8 cellular contexts compared by ENCODE assay signal in genomic region chr19:17075035-17075859, GRCh38. TPM values are rescaled to one million over a fixed set of nuclear protein-coding genes. Genes with fewer than 3 reads are reported as not detected.
DNase-seq lines count a peak whose midpoint lies in the region; ATAC-seq and TF ChIP-seq lines count a peak whose summit lies in the region.

TSS of gene HAUS8 (minus strand) at chr19:17075452. CDS start at chr19:17075422, 30 bp downstream.
TSS of gene MYO9B (plus strand) at chr19:17075777. CDS start at chr19:17101718, 25,941 bp downstream.

- peak within 1 kb of the TSS; percentile 47 to 92 (median 74) for H3K4me3 ChIP-seq in heart left ventricle

- intact Hi-C loops in T-helper 1 cell treated with Interleukin-12 subunit alpha and Interleukin-12 subunit beta and Interleukin-4 antibody, amounts not matched to agents 30 ng/mL and 1 ng/mL, for 36 hours (cut with micrococcal nuclease): loop anchor here (1.0 to 5.0 kb wide), 16 partner anchors 8 to 1948 kb away; partner anchors contain the start of genes ABHD8, BABAM1, DDA1 and EPS15L1
- intact Hi-C loops in heart left ventricle (cut with DNase I): loop anchor here in 7 of 10 donors (1.0 to 10.0 kb wide), 8 partner anchors 60 to 190 kb away; partner anchors contain the start of genes OCEL1 (in 2 of the 7), BABAM1 (in 1 of the 7), USE1 (in 1 of the 7) and USHBP1 (in 1 of the 7)

- DNase-seq in GM13977 (ENCODE audit: low spot score) (peak; percentile 99), NCI-H1694 (lab: John Stamatoyannopoulos, UW) (peak; percentile 90), amniotic epithelial cell (ENCODE audit: low read depth) (peak; percentile 99), heart left ventricle (peak; percentile 99 to 100 (median 100)), pons (ENCODE audit: low spot score) (peak; percentile 99), type B pancreatic cell (ENCODE audit: extremely low spot score, unreplicated experiment) (peak; percentile 100)

- peak in 1 of 2 donors; percentile 48 for TF ChIP-seq POLR2A in heart left ventricle (IDR thresholded peaks at IDR 0.05)

- H3K27me3 ChIP-seq in heart left ventricle: no peaks in the 10 kb centered on the region

- H3K36me3 Mint-ChIP-seq in type B pancreatic cell: no peaks in the 10 kb centered on the region

- no peaks in the 10 kb centered on the region for H3K9me3 Mint-ChIP-seq in type B pancreatic cell

- peak within 1 kb of the TSS; percentile 98 for H3K27ac Mint-ChIP-seq in type B pancreatic cell

- in situ Hi-C loops in GM13977 (cut with MboI; ENCODE audit: low pct_unique_long_range_greater_than_20kb, low sequenced_read_pairs, unreplicated experiment): no loop called here

- H3K36me3 ChIP-seq in heart left ventricle: peaks cover 0 to 22% (median 0%) of the 10 kb centered on the region in 9 donors

- peak; percentile 58 for ATAC-seq in HG02884 (IDR thresholded peaks at IDR 0.05; ENCODE audit: unreplicated experiment)
- ATAC-seq in heart left ventricle: peak; percentile 94 to 98 (median 97)

- peaks cover 0 to 64% (median 41%) of the 10 kb centered on the region in 12 donors for H3K4me1 ChIP-seq in heart left ventricle

- peaks cover 39% of the 10 kb centered on the region for H3K4me1 Mint-ChIP-seq in type B pancreatic cell (ENCODE audit: unreplicated experiment)

- H3K27ac ChIP-seq in heart left ventricle: peak within 1 kb of the TSS in 11 of 12 donors; percentile 64 to 91 (median 82)

- H3K4me3 Mint-ChIP-seq in type B pancreatic cell: peak within 1 kb of the TSS; percentile 99

- TF ChIP-seq CTCF in GM13977 (IDR thresholded peaks at IDR 0.05; ENCODE audit: extremely low read depth, insufficient read depth, missing control alignments) (no peak), heart left ventricle (IDR thresholded peaks at IDR 0.05) (no peak), type B pancreatic cell (conservative IDR thresholded peaks at IDR 0.05) (no peak)

- no peaks in the 10 kb centered on the region for H3K9me3 ChIP-seq in heart left ventricle

- WGBS in heart left ventricle, 4 donors: 0 to 1% (median 0%) methylated on average over 42 to 101 of the region's 101 CpGs

- no peaks in the 10 kb centered on the region for H3K27me3 Mint-ChIP-seq in type B pancreatic cell

RNA-seq across cellular contexts. Expression of gene HAUS8, which starts in this region (rescaled TPM):
- total RNA-seq in T-helper 1 cell treated with Interleukin-12 subunit alpha and Interleukin-12 subunit beta and Interleukin-4 antibody, amounts not matched to agents 30 ng/mL and 1 ng/mL, for 36 hours: 22.8 and 28.6 TPM in 2 replicates
- 1 to 10 TPM; 2.1 to 9.2 (median 4.7) TPM for total RNA-seq in heart left ventricle
- polyA plus RNA-seq in heart left ventricle: 1 to 10 TPM; 4.2 to 5.1 TPM
- 10.7 and 18.8 TPM in 2 replicates for total RNA-seq in type B pancreatic cell (ENCODE audit: low replicate concordance)

RNA-seq across cellular contexts. Expression of gene MYO9B, which starts in this region (rescaled TPM):
- 220 and 224 TPM in 2 replicates for total RNA-seq in T-helper 1 cell treated with Interleukin-12 subunit alpha and Interleukin-12 subunit beta and Interleukin-4 antibody, amounts not matched to agents 30 ng/mL and 1 ng/mL, for 36 hours
- total RNA-seq in heart left ventricle (10 to 100 TPM; 24.2 to 89.4 (median 31.3) TPM), type B pancreatic cell (ENCODE audit: low replicate concordance) (71.7 and 83.8 TPM in 2 replicates)
- 10 to 100 TPM; 26.9 to 39.6 TPM for polyA plus RNA-seq in heart left ventricle

Comparison
In these comparisons a context has a peak if more than half of its experiments do, and no peak if none do; other contexts are left out.
1. Peak in every context shown above with its lines: DNase-seq, ATAC-seq, H3K4me3 ChIP-seq and H3K27ac ChIP-seq.